ENCODE assay signal across 9 cellular contexts in genomic region chrX:120308959-120309872, GRCh38. TPM values are rescaled to one million over a fixed set of nuclear protein-coding genes. Genes with fewer than 3 reads are reported as not detected.
DNase-seq lines count a peak whose midpoint lies in the region; ATAC-seq, FAIRE-seq and TF ChIP-seq lines count a peak whose summit lies in the region.
"Had no signal": no experiment of that assay in that cellular context is flagged by ENCODE, and none has a peak within 500 bp of the region (broad histone marks: within the 10 kb centered on the region; RNA-seq: fewer than 3 reads in every experiment).

No MANE protein-coding gene starts in this region.

- in situ Hi-C loops in brain microvascular endothelial cell (cut with HindIII; ENCODE audit: low pct_ligation_motif_present, low sequenced_read_pairs), result no loop called here

- no peak overlapping the region for H3K27ac ChIP-seq in brain microvascular endothelial cell

- H3K4me3 ChIP-seq in brain microvascular endothelial cell (ENCODE audit: low read depth, low read length), result peak overlapping the region; percentile 41

- H3K36me3 Mint-ChIP-seq in IgD-negative memory B cell, result no peaks in the 10 kb centered on the region

- ATAC-seq in GM21526 (IDR thresholded peaks at IDR 0.05; ENCODE audit: low FRiP score, unreplicated experiment), result peak; percentile 87

- peaks cover 18% of the 10 kb centered on the region for H3K27me3 Mint-ChIP-seq in IgD-negative memory B cell

- no peak for FAIRE-seq in D721Med (lab: Jason Lieb, UNC)
- FAIRE-seq: TTC549 had no signal

- H3K27me3 ChIP-seq in brain microvascular endothelial cell (replicated peaks), result no peaks in the 10 kb centered on the region

- no peaks in the 10 kb centered on the region for H3K36me3 ChIP-seq in brain microvascular endothelial cell (replicated peaks)

- DNase-seq in D721Med (ENCODE audit: insufficient read length, low spot score), result no peak
- peak; percentile 51 for DNase-seq in UCSD-AML1 (lab: John Stamatoyannopoulos, UW; ENCODE audit: unreplicated experiment)
- peak; percentile 43 for DNase-seq in brain microvascular endothelial cell
- peak; percentile 87 for DNase-seq in islet precursor cell
- peak; percentile 34 to 44 for DNase-seq in stimulated activated CD4-positive, alpha-beta T cell treated with anti-CD3 and anti-CD28 coated beads, Interleukin-15, amount 100 ng/mL, for 1 hour (ENCODE audit: low read depth in 1 of 2, low spot score in 1 of 2)
- DNase-seq in NCI-H2081 treated with DMSO at 0.1 percent for 48 hours (lab: John Stamatoyannopoulos, UW), result no peak

- H3K9me3 Mint-ChIP-seq in IgD-negative memory B cell, result no peaks in the 10 kb centered on the region

- peaks cover 5 to 15% (median 8%) of the 10 kb centered on the region in 3 donors for H3K4me1 Mint-ChIP-seq in IgD-negative memory B cell

- TF ChIP-seq CTCF in D721Med (IDR thresholded peaks at IDR 0.05; ENCODE audit: insufficient read depth, missing control alignments), result peak; percentile 33
- peak; percentile 63 for TF ChIP-seq CTCF in brain microvascular endothelial cell (IDR thresholded peaks at IDR 0.05; ENCODE audit: low read depth, low read length, missing control alignments)

- H3K27ac Mint-ChIP-seq in IgD-negative memory B cell, result peak overlapping the region; percentile 17 to 92 (median 82)

- H3K4me3 Mint-ChIP-seq in IgD-negative memory B cell, result peak overlapping the region; percentile 85 to 92 (median 87)

RNA-seq across cellular contexts. Expression of gene TMEM255A, which starts 2.0 kb away (rescaled TPM):
- 0.33 TPM for polyA plus RNA-seq in IgD-negative memory B cell

RNA-seq across cellular contexts. Expression of gene ATP1B4, which starts 52.7 kb away (rescaled TPM):
- polyA plus RNA-seq in IgD-negative memory B cell, result not detected

RNA-seq across cellular contexts. Expression of gene ZBTB33, which starts 58.6 kb away (rescaled TPM):
- polyA plus RNA-seq in IgD-negative memory B cell, result 11.5 TPM

Comparison
In these comparisons a context has a peak if more than half of its experiments do, and no peak if none do; other contexts are left out.
1. DNase-seq: peak in UCSD-AML1 (single experiment), brain microvascular endothelial cell (single experiment), islet precursor cell (single experiment) and stimulated activated CD4-positive, alpha-beta T cell treated with anti-CD3 and anti-CD28 coated beads, Interleukin-15, amount 100 ng/mL, for 1 hour (2 of 2); none in D721Med (single experiment) and NCI-H2081 treated with DMSO at 0.1 percent for 48 hours (single experiment).